Comparison of ENCODE assay signal across 9 cellular contexts in genomic region chr3:15982667-15983145, GRCh38.
A peak's percentile ranks its signal among the peaks of the same experiment; 100 is the strongest.
DNase-seq lines count a peak whose midpoint lies in the region; ATAC-seq, FAIRE-seq and TF ChIP-seq lines count a peak whose summit lies in the region.
"Had no signal": no experiment of that assay in that cellular context is flagged by ENCODE, and none has a peak within 500 bp of the region (broad histone marks: within the 10 kb centered on the region; RNA-seq: fewer than 3 reads in every experiment).

No MANE protein-coding gene starts in this region.

- 1% methylated on average over 10 of the region's 10 CpGs for WGBS in mammary epithelial cell (ENCODE audit: low coverage, missing lambda C conversion rate)

- H3K9me3 ChIP-seq in mammary epithelial cell (replicated peaks; ENCODE audit: insufficient read depth, low read length) (no peaks in the 10 kb centered on the region), left lung (peaks cover 0 to 7% of the 10 kb centered on the region in 2 donors)

- in situ Hi-C loops in mammary epithelial cell (cut with MboI; ENCODE audit: low sequenced_read_pairs in 2 of 2) = no loop called here

- H3K27me3 ChIP-seq in ACC112 (ENCODE audit: insufficient read depth, low read length) (no peaks in the 10 kb centered on the region), mammary epithelial cell (ENCODE audit: insufficient read depth, low read length) (no peaks in the 10 kb centered on the region), left lung (no peaks in the 10 kb centered on the region)
- H3K27me3 ChIP-seq: cardiac muscle cell had no signal

- no peaks in the 10 kb centered on the region for H3K36me3 ChIP-seq in ACC112 (ENCODE audit: insufficient read depth, low read length)
- no peaks in the 10 kb centered on the region for H3K36me3 ChIP-seq in mammary epithelial cell (ENCODE audit: insufficient read depth, low read length)
- H3K36me3 ChIP-seq in left lung = no peaks in the 10 kb centered on the region
- H3K36me3 ChIP-seq: cardiac muscle cell had no signal

- CTCF ChIA-PET in mammary epithelial cell (lab: Charles Lee; ENCODE audit: low non-redundant PET) = interaction anchor here (0.6 kb wide), 2 partner anchors 66 to 76 kb away, joined by 3 to 4 read pairs; no protein-coding TSS in a partner anchor

- TF ChIP-seq CTCF in mammary epithelial cell (conservative IDR thresholded peaks at IDR 0.05 in 1 of 2, IDR thresholded peaks at IDR 0.05 in 1 of 2; ENCODE audit: extremely low read depth in 1 of 2, insufficient read depth in 1 of 2, low read depth in 1 of 2, low read length in 2 of 2) (no peak), left lung (IDR thresholded peaks at IDR 0.05) (no peak), natural killer cell (IDR thresholded peaks at IDR 0.05) (no peak), CD14-positive monocyte (IDR thresholded peaks at IDR 0.05) (no peak)

- H3K79me2 ChIP-seq in ACC112 (ENCODE audit: control insufficient read depth, insufficient read depth, low read length, unreplicated experiment) (no peaks in the 10 kb centered on the region), mammary epithelial cell (ENCODE audit: insufficient read depth, low read length) (no peaks in the 10 kb centered on the region)

- H3K36me3 Mint-ChIP-seq in natural killer cell = no peaks in the 10 kb centered on the region
- H3K36me3 Mint-ChIP-seq in CD14-positive monocyte = no peaks in the 10 kb centered on the region

- DNase-seq in HTR-8/SVneo (ENCODE audit: insufficient read length, low spot score) (peak; percentile 81), mammary epithelial cell (peak; percentile 99), left lung (peak in 1 of 2 donors; percentile 42), natural killer cell (no peak), NCI-H2107 (lab: John Stamatoyannopoulos, UW) (no peak), CD14-positive monocyte (ENCODE audit: low spot score) (no peak), mesenteric fat pad (ENCODE audit: low spot score) (no peak)

- intact Hi-C loops in mammary epithelial cell (cut with micrococcal nuclease) (loop anchor here (2.0 kb wide), 2 partner anchors 66 to 122 kb away; no protein-coding TSS in a partner anchor), left lung (cut with DNase I) (no loop called here), natural killer cell (cut with micrococcal nuclease) (no loop called here), CD14-positive monocyte (cut with micrococcal nuclease) (no loop called here)

- H3K4me1 Mint-ChIP-seq in natural killer cell = no peaks in the 10 kb centered on the region
- H3K4me1 Mint-ChIP-seq in CD14-positive monocyte = peaks cover 8% of the 10 kb centered on the region

- peak overlapping the region; percentile 95 for H3K27ac ChIP-seq in ACC112 (ENCODE audit: low read depth, low read length)
- H3K27ac ChIP-seq in mammary epithelial cell (ENCODE audit: insufficient read depth, low read depth, low read length) = peak overlapping the region; percentile 86
- H3K27ac ChIP-seq in left lung = peak overlapping the region in 1 of 2 donors; percentile 38
- H3K27ac ChIP-seq: cardiac muscle cell had no signal

- H3K9ac ChIP-seq in mammary epithelial cell (ENCODE audit: insufficient read depth, low read length) = peak overlapping the region; percentile 48

- no peak overlapping the region for H3K4me3 Mint-ChIP-seq in natural killer cell
- H3K4me3 Mint-ChIP-seq in CD14-positive monocyte = no peak overlapping the region

- H3K27me3 Mint-ChIP-seq in natural killer cell (ENCODE audit: low read depth in 2 of 2) (peaks cover 10 to 14% of the 10 kb centered on the region in 2 donors), CD14-positive monocyte (ENCODE audit: low read depth in 3 of 3) (peaks cover 2 to 6% (median 5%) of the 10 kb centered on the region in 3 donors)

- peak overlapping the region; percentile 71 for H3K4me2 ChIP-seq in mammary epithelial cell (ENCODE audit: insufficient read depth, low read depth, low read length)

- H2AFZ ChIP-seq in ACC112 (ENCODE audit: low read length, unreplicated experiment) (peak overlapping the region; percentile 70), mammary epithelial cell (ENCODE audit: low read depth, low read length) (peak overlapping the region; percentile 80)

- dilution Hi-C loops in mammary epithelial cell (cut with HindIII; ENCODE audit: low sequenced_read_pairs) = no loop called here

- BruUV-seq in mammary epithelial cell (replicated peaks; lab: Mats Ljungman, UMichigan) = no TSS peak

- FAIRE-seq in HTR-8/SVneo (lab: Jason Lieb, UNC) = no peak

- ATAC-seq in left lung (peak; percentile 85), natural killer cell (no peak)

- peaks cover 27% of the 10 kb centered on the region for H3K4me1 ChIP-seq in ACC112 (ENCODE audit: control insufficient read depth, insufficient read depth, low read length, unreplicated experiment)
- peaks cover 24% of the 10 kb centered on the region for H3K4me1 ChIP-seq in mammary epithelial cell (ENCODE audit: insufficient read depth, low read length)
- H3K4me1 ChIP-seq in left lung = no peaks in the 10 kb centered on the region

- H3K27ac Mint-ChIP-seq in natural killer cell (no peak overlapping the region), CD14-positive monocyte (no peak overlapping the region)

- H3K4me3 ChIP-seq in ACC112 (ENCODE audit: low read depth, low read length) (peak overlapping the region; percentile 63), mammary epithelial cell (replicated peaks in 1 of 3; ENCODE audit: insufficient read depth in 1 of 3, low read depth in 2 of 3, low read length in 3 of 3) (peak overlapping the region in 2 of 3 experiments; percentile 12), left lung (no peak overlapping the region)
- H3K4me3 ChIP-seq: cardiac muscle cell had no signal

- no peaks in the 10 kb centered on the region for H3K9me3 Mint-ChIP-seq in natural killer cell
- H3K9me3 Mint-ChIP-seq in CD14-positive monocyte = peaks cover 2 to 13% (median 8%) of the 10 kb centered on the region in 7 donors

- H4K20me1 ChIP-seq in mammary epithelial cell (ENCODE audit: insufficient read depth, low read length) = no peaks in the 10 kb centered on the region

Comparison
In these comparisons a context has a peak if more than half of its experiments do, and no peak if none do; other contexts are left out.
1. H3K4me3 ChIP-seq: peak in ACC112 (single experiment) and mammary epithelial cell (2 of 3); none in left lung (0 of 2).
2. DNase-seq: peak in HTR-8/SVneo (single experiment) and mammary epithelial cell (single experiment); none in natural killer cell (single experiment), NCI-H2107 (single experiment), CD14-positive monocyte (single experiment) and mesenteric fat pad (single experiment).